Comparison of ENCODE assay signal across 8 cellular contexts in the genomic region with DNA sequence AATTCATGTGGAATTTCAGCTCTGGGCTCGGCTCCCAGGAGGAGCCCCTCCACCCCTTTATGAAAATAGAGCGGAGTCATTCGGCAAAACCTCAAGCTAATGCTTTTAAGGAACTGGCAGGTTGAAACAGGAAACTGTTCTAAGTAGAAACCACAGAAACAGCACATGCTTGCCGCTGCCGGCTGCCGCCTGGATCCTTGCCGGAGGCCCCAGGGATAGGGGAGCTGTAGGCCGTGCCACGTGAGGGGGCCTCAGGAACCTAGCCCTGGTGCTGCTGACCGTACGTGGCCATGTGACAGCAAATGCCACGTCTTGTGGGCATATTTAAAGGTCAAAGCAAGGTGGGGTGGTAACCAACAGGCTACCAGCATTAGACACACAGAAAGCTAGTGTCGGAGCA.
DNase-seq lines count a peak whose midpoint lies in the region; ATAC-seq and TF ChIP-seq lines count a peak whose summit lies in the region.

No MANE protein-coding gene starts in this region.

- in situ Hi-C loops in G401 (cut with HindIII; ENCODE audit: low sequenced_read_pairs), result no loop called here

- peaks cover 29% of the 10 kb centered on the region for H3K4me1 Mint-ChIP-seq in T-helper 2 cell treated with Interferon-gamma antibody and Interleukin-4, amounts not matched to agents 5 μg/mL and 100 μg/mL, for 36 hours (ENCODE audit: low read depth)

- TF ChIP-seq CTCF in AG10803 (conservative IDR thresholded peaks at IDR 0.05; ENCODE audit: low read length) (no peak), cardiac fibroblast (IDR thresholded peaks at IDR 0.05; ENCODE audit: low read depth, low read length) (no peak), mucosa of descending colon (IDR thresholded peaks at IDR 0.05) (no peak)

- H3K27me3 Mint-ChIP-seq in T-helper 2 cell treated with Interferon-gamma antibody and Interleukin-4, amounts not matched to agents 5 μg/mL and 100 μg/mL, for 36 hours (ENCODE audit: low read depth), result peaks cover 36% of the 10 kb centered on the region

- H3K36me3 Mint-ChIP-seq in T-helper 2 cell treated with Interferon-gamma antibody and Interleukin-4, amounts not matched to agents 5 μg/mL and 100 μg/mL, for 36 hours (ENCODE audit: low read depth), result no peaks in the 10 kb centered on the region

- peak overlapping the region; percentile 78 for H3K27ac Mint-ChIP-seq in T-helper 2 cell treated with Interferon-gamma antibody and Interleukin-4, amounts not matched to agents 5 μg/mL and 100 μg/mL, for 36 hours

- no peaks in the 10 kb centered on the region for H3K9me3 ChIP-seq in mucosa of descending colon

- no peaks in the 10 kb centered on the region for H3K36me3 ChIP-seq in mucosa of descending colon (ENCODE audit: low read depth)

- intact Hi-C loops in mucosa of descending colon (cut with DNase I, micrococcal nuclease), result no loop called here

- DNase-seq in AG10803 (ENCODE audit: low read depth) (peak; percentile 92), cardiac fibroblast (ENCODE audit: low read depth in 2 of 2) (peak; percentile 73 to 93), mucosa of descending colon (peak; percentile 52 to 77 (median 61)), SHP77 (lab: John Stamatoyannopoulos, UW) (no peak), G401 (ENCODE audit: low spot score) (no peak)
- DNase-seq in T-helper 2 cell treated with Interferon-gamma antibody and Interleukin-4, amounts not matched to agents 5 μg/mL and 100 μg/mL, for 36 hours (ENCODE audit: low spot score), result peak; percentile 30
- peak; percentile 59 for DNase-seq in stimulated activated naive CD8-positive, alpha-beta T cell treated with anti-CD3 and anti-CD28 coated beads, Interleukin-15, Interleukin-2, amounts not matched to agents 100 U/mL and 50 U/mL, for 24 hours

- peaks cover 15% of the 10 kb centered on the region for H3K9me3 Mint-ChIP-seq in T-helper 2 cell treated with Interferon-gamma antibody and Interleukin-4, amounts not matched to agents 5 μg/mL and 100 μg/mL, for 36 hours

- H3K4me3 Mint-ChIP-seq in T-helper 2 cell treated with Interferon-gamma antibody and Interleukin-4, amounts not matched to agents 5 μg/mL and 100 μg/mL, for 36 hours, result peak overlapping the region; percentile 61

- ATAC-seq in HG02870 (IDR thresholded peaks at IDR 0.05; ENCODE audit: unreplicated experiment), result peak; percentile 58
- peak; percentile 63 for ATAC-seq in mucosa of descending colon
- peak; percentile 80 for ATAC-seq in stimulated activated naive CD8-positive, alpha-beta T cell treated with anti-CD3 and anti-CD28 coated beads, Interleukin-15, Interleukin-2, amounts not matched to agents 100 U/mL and 50 U/mL, for 24 hours

- peaks cover 4% of the 10 kb centered on the region for H3K4me1 ChIP-seq in mucosa of descending colon (ENCODE audit: low read depth)

- H3K4me3 ChIP-seq in AG10803 (ENCODE audit: low read length), result no peak overlapping the region
- H3K4me3 ChIP-seq in cardiac fibroblast (replicated peaks in 1 of 2; ENCODE audit: low read depth in 2 of 2, low read length in 2 of 2), result no peak overlapping the region
- H3K4me3 ChIP-seq in mucosa of descending colon, result no peak overlapping the region

Comparison
In these comparisons a context has a peak if more than half of its experiments do, and no peak if none do; other contexts are left out.
1. DNase-seq: peak in AG10803 (single experiment), T-helper 2 cell treated with Interferon-gamma antibody and Interleukin-4, amounts not matched to agents 5 μg/mL and 100 μg/mL, for 36 hours (single experiment), cardiac fibroblast (2 of 2), mucosa of descending colon (3 of 3) and stimulated activated naive CD8-positive, alpha-beta T cell treated with anti-CD3 and anti-CD28 coated beads, Interleukin-15, Interleukin-2, amounts not matched to agents 100 U/mL and 50 U/mL, for 24 hours (single experiment); none in SHP77 (0 of 2) and G401 (single experiment).
2. Peak in every context shown above with its lines, with median percentiles within 50 percentile points of each other: ATAC-seq.